Comparison of ENCODE assay signal across 22 cellular contexts in the genomic region with DNA sequence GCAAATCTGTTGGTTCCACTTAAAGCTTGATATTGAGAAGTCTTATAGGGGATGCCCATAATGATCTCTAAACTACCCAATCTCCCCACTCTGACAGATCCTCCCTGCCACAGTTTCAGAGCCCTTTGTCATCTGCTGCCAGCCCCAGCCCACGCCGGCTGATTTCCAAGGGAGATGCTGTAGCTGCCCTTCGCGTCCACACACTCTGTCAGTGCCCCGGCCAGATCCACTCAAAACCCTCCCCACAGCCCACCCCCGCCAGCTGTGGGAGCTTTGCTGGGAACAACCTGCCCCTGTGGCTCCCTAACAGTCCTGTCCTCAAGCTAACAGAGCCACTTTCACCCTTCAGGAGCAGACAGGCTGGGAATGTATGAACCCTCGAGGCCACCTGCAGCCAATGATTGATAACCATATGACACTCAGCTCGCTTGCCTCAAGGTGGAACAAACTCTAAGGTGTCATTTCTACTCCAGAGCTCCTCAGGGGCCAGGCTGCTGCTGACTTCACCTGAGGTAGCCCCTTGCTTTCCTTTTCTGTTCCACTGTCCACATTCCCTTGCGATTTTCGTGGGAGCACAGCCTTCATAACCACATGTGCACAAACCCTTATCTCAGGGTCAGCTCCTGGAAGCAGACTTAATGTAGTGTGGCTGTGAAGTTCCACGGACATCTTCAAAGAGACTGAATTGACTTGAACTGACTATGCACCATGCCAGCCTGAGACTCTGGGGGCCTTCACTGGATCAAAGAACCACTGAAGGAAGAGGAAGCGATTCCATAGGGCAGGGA.
A peak's percentile ranks its signal among the peaks of the same experiment; 100 is the strongest.
DNase-seq lines count a peak whose midpoint lies in the region; ATAC-seq and TF ChIP-seq lines count a peak whose summit lies in the region.
"Had no signal": no experiment of that assay in that cellular context is flagged by ENCODE, and none has a peak within 500 bp of the region (broad histone marks: within the 10 kb centered on the region; RNA-seq: fewer than 3 reads in every experiment).

No MANE protein-coding gene starts in this region.

- WGBS in suprapubic skin = 87% methylated on average over 12 of the region's 12 CpGs

- TF ChIP-seq CTCF in RWPE2 (IDR thresholded peaks at IDR 0.05; ENCODE audit: poor library complexity, severe bottlenecking) (no peak), foreskin keratinocyte (conservative IDR thresholded peaks at IDR 0.05) (no peak), suprapubic skin (IDR thresholded peaks at IDR 0.05) (no peak), uterus (IDR thresholded peaks at IDR 0.05) (no peak), coronary artery (IDR thresholded peaks at IDR 0.05) (no peak)

- H3K27ac ChIP-seq in RWPE2 (ENCODE audit: poor library complexity, severe bottlenecking) (peak overlapping the region; percentile 79), foreskin keratinocyte (peak overlapping the region; percentile 95), suprapubic skin (peak overlapping the region; percentile 67), uterus (no peak overlapping the region), coronary artery (no peak overlapping the region)
- H3K27ac ChIP-seq: SJSA1 had no signal

- H3K4me1 ChIP-seq in RWPE2 (ENCODE audit: insufficient read depth, poor library complexity, severe bottlenecking) = peaks cover 29% of the 10 kb centered on the region
- H3K4me1 ChIP-seq in foreskin keratinocyte = peaks cover 41% of the 10 kb centered on the region
- peaks cover 46% of the 10 kb centered on the region for H3K4me1 ChIP-seq in suprapubic skin
- H3K4me1 ChIP-seq in uterus = peaks cover 5 to 9% of the 10 kb centered on the region in 2 donors
- H3K4me1 ChIP-seq: BE2C had no signal

- ATAC-seq in RWPE2 (ENCODE audit: low read depth) (no peak), foreskin keratinocyte (no peak)
- ATAC-seq: Right ventricle myocardium inferior had no signal

- TF ChIP-seq POLR2A in suprapubic skin (IDR thresholded peaks at IDR 0.05) = no peak
- TF ChIP-seq POLR2A in uterus (IDR thresholded peaks at IDR 0.05) = no peak

- intact Hi-C loops in uterus (cut with DNase I; ENCODE audit: low total_unique reads) = no loop called here

- H3K27me3 ChIP-seq in RWPE2 (ENCODE audit: insufficient read depth, poor library complexity, severe bottlenecking) (no peaks in the 10 kb centered on the region), foreskin keratinocyte (no peaks in the 10 kb centered on the region), suprapubic skin (no peaks in the 10 kb centered on the region), uterus (no peaks in the 10 kb centered on the region)
- H3K27me3 ChIP-seq: BE2C, MG63, Peyer's patch had no signal

- H3K4me3 ChIP-seq in RWPE2 (ENCODE audit: severe bottlenecking) (no peak overlapping the region), suprapubic skin (no peak overlapping the region), uterus (no peak overlapping the region), coronary artery (no peak overlapping the region)
- H3K4me3 ChIP-seq: MG63, Peyer's patch, SJSA1 had no signal

- peak; percentile 37 for DNase-seq in ELF-1 (ENCODE audit: low read depth, low spot score)
- DNase-seq in RWPE2 (ENCODE audit: low spot score) = no peak
- DNase-seq in foreskin keratinocyte = no peak
- no peak for DNase-seq in suprapubic skin (ENCODE audit: low spot score in 2 of 2)
- DNase-seq in uterus = no peak
- no peak for DNase-seq in coronary artery (ENCODE audit: low spot score)
- DNase-seq in activated effector memory CD4-positive, alpha-beta T cell treated with anti-CD3 and anti-CD28 coated beads, Interleukin-2, amount 50 U/mL, for 16 hours = no peak
- DNase-seq: BE2C; CD4-positive, alpha-beta T cell; COR-L47; Kasumi-1; MG63; NCI-H1048; NCI-H1417 treated with DMSO at 0.1 percent for 48 hours; NCI-H187; NCI-H2107; NCI-H2227 treated with DMSO at 0.1 percent for 48 hours; NCI-H510A treated with DMSO at 0.1 percent for 48 hours; NCI-H748 treated with DMSO at 0.1 percent for 48 hours; Peyer's patch had no signal

- no peak for TF ChIP-seq EP300 in suprapubic skin (IDR thresholded peaks at IDR 0.05)

- no peaks in the 10 kb centered on the region for H3K36me3 ChIP-seq in RWPE2 (ENCODE audit: low read depth)
- H3K36me3 ChIP-seq in suprapubic skin = no peaks in the 10 kb centered on the region
- no peaks in the 10 kb centered on the region for H3K36me3 ChIP-seq in uterus
- H3K36me3 ChIP-seq: BE2C, MG63, Peyer's patch, SJSA1 had no signal

- H3K9me3 ChIP-seq in RWPE2 (ENCODE audit: severe bottlenecking) (no peaks in the 10 kb centered on the region), suprapubic skin (no peaks in the 10 kb centered on the region), uterus (no peaks in the 10 kb centered on the region)
- H3K9me3 ChIP-seq: BE2C, MG63, Peyer's patch, SJSA1 had no signal

Comparison
In these comparisons a context has a peak if more than half of its experiments do, and no peak if none do; other contexts are left out.
1. H3K27ac ChIP-seq: peak in RWPE2 (single experiment), foreskin keratinocyte (single experiment) and suprapubic skin (single experiment); none in uterus (0 of 2) and coronary artery (0 of 2).